Comparison of ENCODE assay signal across 10 cellular contexts in the genomic region with DNA sequence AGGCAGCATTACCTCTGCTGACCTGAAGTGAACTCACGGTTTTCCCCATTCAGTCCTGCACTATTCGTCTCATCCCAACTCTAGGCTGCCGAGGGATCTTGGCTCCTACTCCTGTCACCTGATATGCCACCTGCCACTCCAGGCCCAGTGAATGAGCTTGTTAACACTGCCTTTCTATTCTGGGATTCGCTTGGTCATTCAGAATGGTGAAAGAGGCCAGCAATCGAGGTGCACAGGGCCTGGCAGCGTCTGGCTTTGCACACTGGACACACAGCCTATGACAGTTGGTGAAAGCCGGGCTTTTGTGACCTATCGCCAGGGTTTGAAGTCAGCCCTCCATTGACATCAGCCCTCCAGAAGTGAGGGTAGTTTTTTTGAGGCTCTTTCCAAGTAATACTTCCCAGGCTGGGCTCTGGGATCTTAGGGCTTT. TPM values are rescaled to one million over a fixed set of nuclear protein-coding genes. Genes with fewer than 3 reads are reported as not detected.
DNase-seq lines count a peak whose midpoint lies in the region; ATAC-seq and TF ChIP-seq lines count a peak whose summit lies in the region.
"Had no signal": no experiment of that assay in that cellular context is flagged by ENCODE, and none has a peak within 500 bp of the region (broad histone marks: within the 10 kb centered on the region; RNA-seq: fewer than 3 reads in every experiment).

No MANE protein-coding gene starts in this region.

- DNase-seq in NCI-H146 treated with DMSO at 0.1 percent for 48 hours (lab: John Stamatoyannopoulos, UW; ENCODE audit: unreplicated experiment) (peak; percentile 64), left lobe of liver (ENCODE audit: low spot score) (peak; percentile 75), thoracic aorta (ENCODE audit: low spot score) (no peak)
- DNase-seq in activated CD8-positive, alpha-beta memory T cell treated with anti-CD3 and anti-CD28 coated beads, Interleukin-2, amount 50 U/mL, for 4 hours: no peak
- DNase-seq: activated naive CD4-positive, alpha-beta T cell treated with Interleukin-2 at 50 U/mL for 16 hours; NCI-H1436 had no signal

- H3K4me3 ChIP-seq in thoracic aorta: peak overlapping the region; percentile 33

- TF ChIP-seq CTCF in VCaP (conservative IDR thresholded peaks at IDR 0.05) (no peak), thoracic aorta (IDR thresholded peaks at IDR 0.05) (no peak)

- H3K27ac ChIP-seq in VCaP (peak overlapping the region; percentile 37; the same call in 1 of the 2 replicates), thoracic aorta (peak overlapping the region; percentile 52 to 90)

- H3K27me3 ChIP-seq in thoracic aorta (replicated peaks; ENCODE audit: insufficient read depth): no peaks in the 10 kb centered on the region

- no peaks in the 10 kb centered on the region for H3K9me3 ChIP-seq in thoracic aorta

- no peaks in the 10 kb centered on the region for H3K36me3 ChIP-seq in thoracic aorta

- peaks cover 78 to 100% of the 10 kb centered on the region in 2 donors for H3K4me1 ChIP-seq in thoracic aorta (ENCODE audit: control insufficient read depth in 1 of 2, low read depth in 2 of 2)

- ATAC-seq in left lobe of liver (peak; percentile 82), thoracic aorta (ENCODE audit: insufficient number of reproducible peaks, low FRiP score, low read depth) (peak; percentile 79), HG02759 (IDR thresholded peaks at IDR 0.05; ENCODE audit: unreplicated experiment) (no peak), GM21423 (IDR thresholded peaks at IDR 0.05; ENCODE audit: unreplicated experiment) (no peak), GM18873 (IDR thresholded peaks at IDR 0.05; ENCODE audit: low FRiP score, unreplicated experiment) (no peak)

RNA-seq across cellular contexts. Expression of gene MYL9, which starts 59.3 kb away (rescaled TPM):
- 22.8 TPM for total RNA-seq in left lobe of liver
- total RNA-seq in thoracic aorta: 1,000 to 10,000 TPM in 1 of 2 donors, 100 to 1,000 TPM in 1; 531 to 1,491 TPM

Comparison
In these comparisons a context has a peak if more than half of its experiments do, and no peak if none do; other contexts are left out.
1. DNase-seq: peak in NCI-H146 treated with DMSO at 0.1 percent for 48 hours (single experiment) and left lobe of liver (single experiment); none in thoracic aorta (single experiment) and activated CD8-positive, alpha-beta memory T cell treated with anti-CD3 and anti-CD28 coated beads, Interleukin-2, amount 50 U/mL, for 4 hours (single experiment).
2. ATAC-seq: peak in left lobe of liver (single experiment) and thoracic aorta (single experiment); none in HG02759 (single experiment), GM21423 (single experiment) and GM18873 (single experiment).
3. RNA of gene MYL9, which starts 59.3 kb away (total RNA-seq): 531 to 1,491 TPM in thoracic aorta; 22.8 TPM in left lobe of liver (single experiment); every median in the first group is over 10 times any median in the second.